ENCODE assay signal across 19 cellular contexts in the genomic region with DNA sequence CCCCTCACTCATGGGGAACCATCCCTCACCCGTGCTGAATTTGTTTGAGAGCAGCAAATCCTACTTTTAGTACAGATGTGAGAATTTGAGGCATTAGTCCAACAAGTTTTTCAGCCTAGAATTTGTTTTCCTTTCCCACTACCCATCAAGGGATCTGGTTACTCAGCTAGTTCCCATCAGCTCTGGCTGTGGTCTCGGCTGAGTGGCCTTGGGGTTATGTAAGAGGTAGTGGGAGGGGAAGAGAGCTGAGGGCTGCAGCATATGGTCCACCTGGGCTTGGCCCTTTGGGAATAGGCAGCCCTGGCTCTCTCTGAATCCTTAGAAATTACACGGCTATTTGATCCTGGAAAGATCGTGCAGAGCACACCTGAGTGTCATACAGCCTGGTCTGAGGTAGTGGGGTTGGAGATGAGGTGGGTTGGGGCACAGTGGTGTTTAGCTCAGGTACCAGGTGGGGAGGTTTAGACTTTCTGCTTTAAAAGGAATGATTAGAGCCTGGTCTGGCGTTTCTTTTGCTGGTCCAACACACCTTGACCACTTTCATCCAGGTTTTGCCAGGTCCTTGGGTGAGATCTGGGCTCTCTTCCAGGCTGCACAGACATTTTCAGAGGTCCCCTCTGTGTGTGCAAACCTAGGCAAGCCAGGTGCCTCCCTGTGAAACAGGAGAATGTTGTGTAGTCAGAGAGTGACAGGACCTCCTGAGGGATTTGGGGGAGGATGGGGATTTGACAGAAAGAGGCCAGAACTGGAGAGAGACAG. TPM values are rescaled to one million over a fixed set of nuclear protein-coding genes. Genes with fewer than 3 reads are reported as not detected.
A peak's percentile ranks its signal among the peaks of the same experiment; 100 is the strongest.
DNase-seq lines count a peak whose midpoint lies in the region; ATAC-seq, FAIRE-seq and TF ChIP-seq lines count a peak whose summit lies in the region.
"Had no signal": no experiment of that assay in that cellular context is flagged by ENCODE, and none has a peak within 500 bp of the region (broad histone marks: within the 10 kb centered on the region; RNA-seq: fewer than 3 reads in every experiment).

No MANE protein-coding gene starts in this region.

- FAIRE-seq in RCC 7860 (lab: Jason Lieb, UNC) = peak; percentile 55
- FAIRE-seq: GM18507 had no signal

- peak; percentile 32 for DNase-seq in ACHN
- peak; percentile 41 for DNase-seq in KBM-7
- peak; percentile 55 for DNase-seq in RCC 7860 (ENCODE audit: low spot score)
- DNase-seq in kidney epithelial cell (ENCODE audit: low read depth) = peak; percentile 70
- no peak for DNase-seq in GM10248 (ENCODE audit: extremely low spot score)
- DNase-seq in NCI-H1105 (lab: John Stamatoyannopoulos, UW) = no peak
- DNase-seq: activated CD8-positive, alpha-beta T cell treated with anti-CD3 and anti-CD28 coated beads for 36 hours; activated naive CD4-positive, alpha-beta T cell treated with anti-CD3 and anti-CD28 coated beads, Interleukin-2, amount 50 U/mL, for 16 hours; NCI-H2081; psoas muscle; stimulated activated CD4-positive, alpha-beta T cell treated with anti-CD3 and anti-CD28 coated beads, Interleukin-2, amount 100 ng/mL, for 48 hours; stimulated activated naive CD4-positive, alpha-beta T cell treated with Interleukin-2 at 50 U/mL for 16 hours; T-helper 9 cell had no signal

- H3K27me3 ChIP-seq in kidney epithelial cell (ENCODE audit: control insufficient read depth, insufficient read depth, low read length) = no peaks in the 10 kb centered on the region

- H3K4me3 ChIP-seq in kidney epithelial cell (ENCODE audit: low read depth, low read length) = no peak overlapping the region
- H3K4me3 ChIP-seq: HAP-1, psoas muscle had no signal

- no peak for ATAC-seq in GM18909 (IDR thresholded peaks at IDR 0.05; ENCODE audit: poor library complexity, unreplicated experiment)
- ATAC-seq in HG03280 (IDR thresholded peaks at IDR 0.05; ENCODE audit: unreplicated experiment) = no peak
- ATAC-seq: activated CD8-positive, alpha-beta T cell treated with anti-CD3 and anti-CD28 coated beads for 36 hours; Panc1; psoas muscle had no signal

- POLR2A ChIA-PET in GM10248 (lab: Yijun Ruan, JAX) = no interaction called here

- CTCF ChIA-PET in GM10248 (lab: Yijun Ruan, JAX) = interaction anchor here (0.6 to 9.3 kb wide), 5 partner anchors 9 to 166 kb away, joined by 3 to 108 read pairs (median 3); a partner anchor contains a TSS

- TF ChIP-seq CTCF in kidney epithelial cell (IDR thresholded peaks at IDR 0.05; ENCODE audit: insufficient read depth, low read length, poor library complexity, severe bottlenecking) = no peak
- no peak for TF ChIP-seq CTCF in GM10248 (IDR thresholded peaks at IDR 0.05; ENCODE audit: control extremely low read depth, extremely low read depth, low read depth, missing control alignments)

- in situ Hi-C loops in ACHN (cut with HindIII; ENCODE audit: low pct_ligation_motif_present, low pct_unique_long_range_greater_than_20kb, low sequenced_read_pairs) = no loop called here
- in situ Hi-C loops in KBM-7 (cut with MboI; ENCODE audit: low pct_unique_long_range_greater_than_20kb, low sequenced_read_pairs) = loop anchor here (25.0 kb wide), 1 partner anchor 102 kb away; a partner anchor contains a TSS

- H3K36me3 ChIP-seq in kidney epithelial cell (ENCODE audit: control insufficient read depth, insufficient read depth, low read length) = no peaks in the 10 kb centered on the region
- H3K36me3 ChIP-seq: HAP-1 had no signal

RNA-seq across cellular contexts. Expression of a gene that starts 4.3 kb away (rescaled TPM):
- total RNA-seq in kidney epithelial cell = 12.7 and 16.2 TPM in 2 replicates

RNA-seq across cellular contexts. Expression of a gene that starts 7.7 kb away (rescaled TPM):
- total RNA-seq in kidney epithelial cell = 3.8 and 5.0 TPM in 2 replicates

RNA-seq across cellular contexts. Expression of a gene that starts 27.4 kb away (rescaled TPM):
- total RNA-seq in kidney epithelial cell = 9.7 and 16.3 TPM in 2 replicates

RNA-seq across cellular contexts. Expression of a gene that starts 40.5 kb away (rescaled TPM):
- 51.2 and 65.7 TPM in 2 replicates for total RNA-seq in kidney epithelial cell

RNA-seq across cellular contexts. Expression of a gene that starts 40.8 kb away (rescaled TPM):
- total RNA-seq in kidney epithelial cell = not detected in 2 replicates
- total RNA-seq: mucosa of gallbladder, psoas muscle had no signal

Comparison
In these comparisons a context has a peak if more than half of its experiments do, and no peak if none do; other contexts are left out.
1. DNase-seq: peak in ACHN (single experiment), KBM-7 (single experiment), RCC 7860 (single experiment) and kidney epithelial cell (single experiment); none in GM10248 (single experiment) and NCI-H1105 (single experiment).